Comparison of ENCODE assay signal across 1 cellular context in genomic region chr15:77168616-77169015, GRCh38.
TF ChIP-seq lines count a peak whose summit lies in the region.

No MANE protein-coding gene starts in this region.

TF ChIP-seq in SK-N-SH treated with all-trans-retinoic acid at 6 μM for 48 hours, 23 proteins besides CTCF, POLR2A, EP300 and RAD21 (continued from another document):
- TF ChIP-seq, protein P1, sequence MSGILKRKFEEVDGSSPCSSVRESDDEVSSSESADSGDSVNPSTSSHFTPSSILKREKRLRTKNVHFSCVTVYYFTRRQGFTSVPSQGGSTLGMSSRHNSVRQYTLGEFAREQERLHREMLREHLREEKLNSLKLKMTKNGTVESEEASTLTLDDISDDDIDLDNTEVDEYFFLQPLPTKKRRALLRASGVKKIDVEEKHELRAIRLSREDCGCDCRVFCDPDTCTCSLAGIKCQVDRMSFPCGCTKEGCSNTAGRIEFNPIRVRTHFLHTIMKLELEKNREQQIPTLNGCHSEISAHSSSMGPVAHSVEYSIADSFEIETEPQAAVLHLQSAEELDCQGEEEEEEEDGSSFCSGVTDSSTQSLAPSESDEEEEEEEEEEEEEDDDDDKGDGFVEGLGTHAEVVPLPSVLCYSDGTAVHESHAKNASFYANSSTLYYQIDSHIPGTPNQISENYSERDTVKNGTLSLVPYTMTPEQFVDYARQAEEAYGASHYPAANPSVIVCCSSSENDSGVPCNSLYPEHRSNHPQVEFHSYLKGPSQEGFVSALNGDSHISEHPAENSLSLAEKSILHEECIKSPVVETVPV (CRISPR knock-in tag; IDR thresholded peaks at IDR 0.05) = no peak
- TF ChIP-seq ZNF565 (CRISPR knock-in tag; conservative IDR thresholded peaks at IDR 0.05; ENCODE audit: low read depth) = no peak
- TF ChIP-seq ZFP3 (CRISPR knock-in tag; IDR thresholded peaks at IDR 0.05) = no peak
- TF ChIP-seq ZC3H10 (CRISPR knock-in tag; IDR thresholded peaks at IDR 0.05) = no peak
- TF ChIP-seq ZNF70 (CRISPR knock-in tag; IDR thresholded peaks at IDR 0.05) = no peak
- no peak for TF ChIP-seq POU6F1 (CRISPR knock-in tag; IDR thresholded peaks at IDR 0.05; ENCODE audit: borderline replicate concordance, low read depth)
- TF ChIP-seq BACH2 (CRISPR knock-in tag; IDR thresholded peaks at IDR 0.05; ENCODE audit: borderline replicate concordance) = no peak
- TF ChIP-seq OSR1 (CRISPR knock-in tag; IDR thresholded peaks at IDR 0.05) = no peak
- TF ChIP-seq ISL1 (CRISPR knock-in tag; IDR thresholded peaks at IDR 0.05) = no peak
- no peak for TF ChIP-seq ZNF8 (CRISPR knock-in tag; IDR thresholded peaks at IDR 0.05)
- TF ChIP-seq TOX (CRISPR knock-in tag; IDR thresholded peaks at IDR 0.05; ENCODE audit: borderline replicate concordance) = no peak
- no peak for TF ChIP-seq ESRRG (CRISPR knock-in tag; IDR thresholded peaks at IDR 0.05)
- no peak for TF ChIP-seq ARNTL (CRISPR knock-in tag; IDR thresholded peaks at IDR 0.05; ENCODE audit: borderline replicate concordance, low read depth)
- TF ChIP-seq, protein P2, sequence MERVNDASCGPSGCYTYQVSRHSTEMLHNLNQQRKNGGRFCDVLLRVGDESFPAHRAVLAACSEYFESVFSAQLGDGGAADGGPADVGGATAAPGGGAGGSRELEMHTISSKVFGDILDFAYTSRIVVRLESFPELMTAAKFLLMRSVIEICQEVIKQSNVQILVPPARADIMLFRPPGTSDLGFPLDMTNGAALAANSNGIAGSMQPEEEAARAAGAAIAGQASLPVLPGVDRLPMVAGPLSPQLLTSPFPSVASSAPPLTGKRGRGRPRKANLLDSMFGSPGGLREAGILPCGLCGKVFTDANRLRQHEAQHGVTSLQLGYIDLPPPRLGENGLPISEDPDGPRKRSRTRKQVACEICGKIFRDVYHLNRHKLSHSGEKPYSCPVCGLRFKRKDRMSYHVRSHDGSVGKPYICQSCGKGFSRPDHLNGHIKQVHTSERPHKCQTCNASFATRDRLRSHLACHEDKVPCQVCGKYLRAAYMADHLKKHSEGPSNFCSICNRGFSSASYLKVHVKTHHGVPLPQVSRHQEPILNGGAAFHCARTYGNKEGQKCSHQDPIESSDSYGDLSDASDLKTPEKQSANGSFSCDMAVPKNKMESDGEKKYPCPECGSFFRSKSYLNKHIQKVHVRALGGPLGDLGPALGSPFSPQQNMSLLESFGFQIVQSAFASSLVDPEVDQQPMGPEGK (CRISPR knock-in tag; IDR thresholded peaks at IDR 0.05; ENCODE audit: borderline replicate concordance) = no peak
- no peak for TF ChIP-seq CSDC2 (CRISPR knock-in tag; IDR thresholded peaks at IDR 0.05)
TF ChIP-seq in SK-N-SH treated with all-trans-retinoic acid at 6 μM for 48 hours: peak in this region for 0.
